ENCODE assay signal across 23 cellular contexts in genomic region chr7:105874055-105874454, GRCh38.
"Had no signal": no experiment of that assay in that cellular context is flagged by ENCODE, and none has a peak within 500 bp of the region (broad histone marks: within the 10 kb centered on the region; RNA-seq: fewer than 3 reads in every experiment).

No MANE protein-coding gene starts in this region.

- H3K27ac Mint-ChIP-seq: activated CD4-positive, alpha-beta T cell treated with anti-CD3 and anti-CD28 coated beads, Interleukin-2, amount 10 ng/mL, durations not matched to agents 7 days and 5 days; neural progenitor cell; progenitor cell of endocrine pancreas; WTC11 had no signal

- H3K36me3 ChIP-seq: brain microvascular endothelial cell, neural progenitor cell, suprapubic skin, transverse colon, uterus had no signal

- H3K4me3 Mint-ChIP-seq: activated CD4-positive, alpha-beta T cell treated with anti-CD3 and anti-CD28 coated beads, Interleukin-2, amount 10 ng/mL, durations not matched to agents 7 days and 5 days had no signal

- H3K9me3 ChIP-seq: SK-N-SH, suprapubic skin, transverse colon, uterus had no signal

- H3K9me3 Mint-ChIP-seq: activated CD4-positive, alpha-beta T cell treated with anti-CD3 and anti-CD28 coated beads, Interleukin-2, amount 10 ng/mL, durations not matched to agents 7 days and 5 days; neural progenitor cell had no signal

- H3K4me1 ChIP-seq: uterus had no signal

- H3K27ac ChIP-seq: brain microvascular endothelial cell, coronary artery, neural progenitor cell, suprapubic skin, transverse colon, uterus had no signal

- H3K4me3 ChIP-seq: coronary artery, lung, neural progenitor cell, suprapubic skin, transverse colon, uterus had no signal

- ATAC-seq: left lobe of liver, WTC11 had no signal

- H3K27me3 ChIP-seq: brain microvascular endothelial cell, suprapubic skin, transverse colon, uterus had no signal

- DNase-seq: activated CD4-positive, alpha-beta T cell treated with anti-CD3 and anti-CD28 coated beads, Interleukin-2, amount 10 ng/mL, durations not matched to agents 7 days and 5 days; activated CD8-positive, alpha-beta memory T cell treated with anti-CD3 and anti-CD28 coated beads for 24 hours; activated CD8-positive, alpha-beta memory T cell treated with anti-CD3 and anti-CD28 coated beads, Interleukin-2, amount 50 U/mL, for 48 hours; anterior cingulate cortex; brain microvascular endothelial cell; central memory CD4-positive, alpha-beta T cell; foreskin melanocyte; glutamatergic neuron; kidney; SK-N-SH; stimulated activated CD4-positive, alpha-beta T cell treated with anti-CD3 and anti-CD28 coated beads, Interleukin-12 subunit alpha, Interleukin-12 subunit beta, amount 100 ng/mL, for 4 hours; stimulated activated CD4-positive, alpha-beta T cell treated with anti-CD3 and anti-CD28 coated beads, Interleukin-1b, Interleukin-23, amount 100 ng/mL, for 48 hours; stimulated activated CD8-positive, alpha-beta memory T cell treated with anti-CD3 and anti-CD28 coated beads, Interleukin-4, amount 100 ng/mL, for 48 hours; stimulated activated naive CD4-positive, alpha-beta T cell treated with Interleukin-2 at 50 U/mL for 16 hours; transverse colon; uterus had no signal
